Comparison of ENCODE assay signal across 13 cellular contexts in the genomic region with DNA sequence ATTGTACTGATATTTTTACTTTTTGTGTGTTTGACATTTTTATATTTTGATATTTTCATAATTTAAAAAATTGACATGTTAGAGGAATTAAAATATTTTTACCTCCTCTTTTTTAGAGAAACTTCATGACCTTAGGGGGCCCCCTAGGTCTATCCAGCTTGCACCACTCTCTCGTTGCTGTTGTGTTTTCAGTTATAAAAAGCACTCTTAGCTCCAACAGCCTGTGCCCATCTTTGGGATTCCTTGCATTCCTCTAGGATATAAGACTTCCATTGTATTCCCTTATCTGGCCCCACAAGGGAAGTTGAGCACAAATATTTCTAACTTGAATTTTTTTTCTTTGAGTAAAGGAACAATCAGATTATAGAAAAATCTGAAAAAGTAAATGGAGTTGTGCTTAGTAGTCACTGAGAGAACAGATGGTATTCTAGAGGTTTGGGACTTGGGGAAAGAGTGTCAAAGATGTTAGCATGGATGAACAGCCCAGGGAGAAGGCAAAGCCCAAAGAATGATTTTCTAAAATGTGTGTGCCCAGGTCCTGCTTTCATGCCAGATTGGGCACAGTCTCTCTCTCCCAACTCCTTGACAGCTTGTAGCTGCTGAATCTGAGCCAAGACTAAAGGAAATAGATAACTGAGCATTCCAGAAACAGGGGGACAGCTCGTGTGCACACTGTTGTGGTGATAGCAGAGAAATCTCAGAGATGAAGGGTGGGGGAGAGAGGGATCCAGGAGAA.
A peak's percentile ranks its signal among the peaks of the same experiment; 100 is the strongest.
DNase-seq lines count a peak whose midpoint lies in the region; ATAC-seq and TF ChIP-seq lines count a peak whose summit lies in the region.
"Had no signal": no experiment of that assay in that cellular context is flagged by ENCODE, and none has a peak within 500 bp of the region (broad histone marks: within the 10 kb centered on the region; RNA-seq: fewer than 3 reads in every experiment).

No MANE protein-coding gene starts in this region.

- CTCF ChIA-PET in WTC11 (lab: Charles Lee) = interaction anchor here (1.4 to 2.1 kb wide), 3 partner anchors 13 to 389 kb away, joined by 6 to 13 read pairs (median 12); no protein-coding TSS in a partner anchor

- H3K36me3 ChIP-seq in gastroesophageal sphincter = no peaks in the 10 kb centered on the region

- peak; percentile 52 for DNase-seq in HS-27A (ENCODE audit: low read depth)
- DNase-seq in WTC11 (ENCODE audit: low spot score) = no peak
- no peak for DNase-seq in progenitor cell of endocrine pancreas (ENCODE audit: low spot score, unreplicated experiment)
- DNase-seq in NCI-H748 treated with DMSO at 0.1 percent for 48 hours (lab: John Stamatoyannopoulos, UW) = no peak
- DNase-seq in NCI-H187 treated with DMSO at 0.1 percent for 48 hours (lab: John Stamatoyannopoulos, UW) = no peak
- DNase-seq: dermis blood vessel endothelial cell; NCI-H1417 treated with DMSO at 0.1 percent for 48 hours; NK-92 treated with Interleukin-12 subunit alpha and Interleukin-12 subunit beta, amount 100 ng/mL, for 24 hours had no signal

- no peaks in the 10 kb centered on the region for H3K27me3 Mint-ChIP-seq in WTC11 (ENCODE audit: low read depth)
- no peaks in the 10 kb centered on the region for H3K27me3 Mint-ChIP-seq in progenitor cell of endocrine pancreas
- H3K27me3 Mint-ChIP-seq: activated naive CD4-positive, alpha-beta T cell treated with anti-CD3 and anti-CD28 coated beads, Interleukin-2, amount 50 U/mL, for 24 hours had no signal

- no peak overlapping the region for H3K4me3 Mint-ChIP-seq in WTC11
- H3K4me3 Mint-ChIP-seq in progenitor cell of endocrine pancreas (ENCODE audit: low read depth) = no peak overlapping the region
- H3K4me3 Mint-ChIP-seq: activated naive CD4-positive, alpha-beta T cell treated with anti-CD3 and anti-CD28 coated beads, Interleukin-2, amount 50 U/mL, for 24 hours had no signal

- TF ChIP-seq CTCF in WTC11 (IDR thresholded peaks at IDR 0.05) (no peak), gastroesophageal sphincter (IDR thresholded peaks at IDR 0.05) (peak in 1 of 4 experiments; percentile 24), progenitor cell of endocrine pancreas (IDR thresholded peaks at IDR 0.05; ENCODE audit: unreplicated experiment) (no peak)

- H3K4me3 ChIP-seq in gastroesophageal sphincter = no peak overlapping the region

- ATAC-seq in WTC11 (peak; percentile 85), gastroesophageal sphincter (no peak), HG03139 (IDR thresholded peaks at IDR 0.05; ENCODE audit: unreplicated experiment) (no peak), GM18517 (IDR thresholded peaks at IDR 0.05; ENCODE audit: unreplicated experiment) (no peak)

- POLR2A ChIA-PET in WTC11 (lab: Charles Lee) = no interaction called here

- H3K36me3 Mint-ChIP-seq in WTC11 (no peaks in the 10 kb centered on the region), progenitor cell of endocrine pancreas (ENCODE audit: insufficient read depth) (no peaks in the 10 kb centered on the region)
- H3K36me3 Mint-ChIP-seq: activated naive CD4-positive, alpha-beta T cell treated with anti-CD3 and anti-CD28 coated beads, Interleukin-2, amount 50 U/mL, for 24 hours had no signal

- peaks cover 0 to 20% (median 2%) of the 10 kb centered on the region in 3 donors for H3K4me1 ChIP-seq in gastroesophageal sphincter

- H3K27ac ChIP-seq in gastroesophageal sphincter = peak overlapping the region in 3 of 4 donors; percentile 53 to 63 (median 55)
- H3K27ac ChIP-seq: C4-2B had no signal

- no peak for TF ChIP-seq EP300 in gastroesophageal sphincter (IDR thresholded peaks at IDR 0.05)

- no peaks in the 10 kb centered on the region for H3K9me3 ChIP-seq in gastroesophageal sphincter

- no peaks in the 10 kb centered on the region for H3K27me3 ChIP-seq in gastroesophageal sphincter

- no peaks in the 10 kb centered on the region for H3K9me3 Mint-ChIP-seq in WTC11
- peaks cover 4% of the 10 kb centered on the region for H3K9me3 Mint-ChIP-seq in progenitor cell of endocrine pancreas (ENCODE audit: low read depth)
- H3K9me3 Mint-ChIP-seq: activated naive CD4-positive, alpha-beta T cell treated with anti-CD3 and anti-CD28 coated beads, Interleukin-2, amount 50 U/mL, for 24 hours had no signal

- H3K27ac Mint-ChIP-seq in WTC11 (peak overlapping the region; percentile 73; the same call in 1 of the 2 replicates), progenitor cell of endocrine pancreas (peak overlapping the region; percentile 14)
- H3K27ac Mint-ChIP-seq: activated naive CD4-positive, alpha-beta T cell treated with anti-CD3 and anti-CD28 coated beads, Interleukin-2, amount 50 U/mL, for 24 hours had no signal

- H3K4me1 Mint-ChIP-seq in WTC11 = peaks cover 19% of the 10 kb centered on the region
- peaks cover 8% of the 10 kb centered on the region for H3K4me1 Mint-ChIP-seq in progenitor cell of endocrine pancreas (ENCODE audit: low read depth)
- H3K4me1 Mint-ChIP-seq: activated naive CD4-positive, alpha-beta T cell treated with anti-CD3 and anti-CD28 coated beads, Interleukin-2, amount 50 U/mL, for 24 hours had no signal

- no peak for TF ChIP-seq POLR2A in gastroesophageal sphincter (IDR thresholded peaks at IDR 0.05)

- WGBS in gastroesophageal sphincter (ENCODE audit: low coverage in 1 of 2), 2 donors = 0 to 7% methylated on average over 1 to 2 of the region's 2 CpGs

TF ChIP-seq in WTC11, 78 proteins besides CTCF, POLR2A, EP300 and RAD21:
- no peak for TF ChIP-seq NR3C1 (CRISPR knock-in tag; conservative IDR thresholded peaks at IDR 0.05; ENCODE audit: low read depth)
- no peak for TF ChIP-seq ZNF317 (CRISPR knock-in tag; IDR thresholded peaks at IDR 0.05; ENCODE audit: borderline replicate concordance, low read depth)
- TF ChIP-seq EMX1 (CRISPR knock-in tag; IDR thresholded peaks at IDR 0.05) = no peak
- TF ChIP-seq ETV6 (CRISPR knock-in tag; IDR thresholded peaks at IDR 0.05) = no peak
- no peak for TF ChIP-seq FOXP1 (CRISPR knock-in tag; IDR thresholded peaks at IDR 0.05; ENCODE audit: borderline replicate concordance)
- TF ChIP-seq, protein P1, sequence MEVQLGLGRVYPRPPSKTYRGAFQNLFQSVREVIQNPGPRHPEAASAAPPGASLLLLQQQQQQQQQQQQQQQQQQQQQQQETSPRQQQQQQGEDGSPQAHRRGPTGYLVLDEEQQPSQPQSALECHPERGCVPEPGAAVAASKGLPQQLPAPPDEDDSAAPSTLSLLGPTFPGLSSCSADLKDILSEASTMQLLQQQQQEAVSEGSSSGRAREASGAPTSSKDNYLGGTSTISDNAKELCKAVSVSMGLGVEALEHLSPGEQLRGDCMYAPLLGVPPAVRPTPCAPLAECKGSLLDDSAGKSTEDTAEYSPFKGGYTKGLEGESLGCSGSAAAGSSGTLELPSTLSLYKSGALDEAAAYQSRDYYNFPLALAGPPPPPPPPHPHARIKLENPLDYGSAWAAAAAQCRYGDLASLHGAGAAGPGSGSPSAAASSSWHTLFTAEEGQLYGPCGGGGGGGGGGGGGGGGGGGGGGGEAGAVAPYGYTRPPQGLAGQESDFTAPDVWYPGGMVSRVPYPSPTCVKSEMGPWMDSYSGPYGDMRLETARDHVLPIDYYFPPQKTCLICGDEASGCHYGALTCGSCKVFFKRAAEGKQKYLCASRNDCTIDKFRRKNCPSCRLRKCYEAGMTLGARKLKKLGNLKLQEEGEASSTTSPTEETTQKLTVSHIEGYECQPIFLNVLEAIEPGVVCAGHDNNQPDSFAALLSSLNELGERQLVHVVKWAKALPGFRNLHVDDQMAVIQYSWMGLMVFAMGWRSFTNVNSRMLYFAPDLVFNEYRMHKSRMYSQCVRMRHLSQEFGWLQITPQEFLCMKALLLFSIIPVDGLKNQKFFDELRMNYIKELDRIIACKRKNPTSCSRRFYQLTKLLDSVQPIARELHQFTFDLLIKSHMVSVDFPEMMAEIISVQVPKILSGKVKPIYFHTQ (CRISPR knock-in tag; IDR thresholded peaks at IDR 0.05) = no peak
- no peak for TF ChIP-seq RELA (CRISPR knock-in tag; IDR thresholded peaks at IDR 0.05; ENCODE audit: borderline replicate concordance)
- TF ChIP-seq ATF1 (CRISPR knock-in tag; IDR thresholded peaks at IDR 0.05) = no peak
- TF ChIP-seq SMAD3 (CRISPR knock-in tag; IDR thresholded peaks at IDR 0.05; ENCODE audit: borderline replicate concordance) = no peak
- TF ChIP-seq ZMAT4 (CRISPR knock-in tag; IDR thresholded peaks at IDR 0.05) = no peak
